Comparison of ENCODE assay signal across 33 cellular contexts in genomic region chr11:133425992-133426391, GRCh38.
"Had no signal": no experiment of that assay in that cellular context is flagged by ENCODE, and none has a peak within 500 bp of the region (broad histone marks: within the 10 kb centered on the region; RNA-seq: fewer than 3 reads in every experiment).

No MANE protein-coding gene starts in this region.

- H3K4me3 ChIP-seq: MG63 had no signal

- H3K36me3 ChIP-seq: MG63 had no signal

- DNase-seq: Karpas-422, Kasumi-1, MG63, MM.1S, NCI-H1048, NCI-H1092, NCI-H1092 treated with DMSO at 0.1 percent for 48 hours, NCI-H1105, NCI-H1105 treated with DMSO at 0.1 percent for 48 hours, NCI-H1417, NCI-H1417 treated with DMSO at 0.1 percent for 48 hours, NCI-H1436, NCI-H1436 treated with DMSO at 0.1 percent for 48 hours, NCI-H146, NCI-H1694, NCI-H1694 treated with DMSO at 0.1 percent for 48 hours, NCI-H187, NCI-H187 treated with DMSO at 0.1 percent for 48 hours, NCI-H1930, NCI-H2029, NCI-H2029 treated with DMSO at 0.1 percent for 48 hours, NCI-H2081, NCI-H2081 treated with DMSO at 0.1 percent for 48 hours, NCI-H2107, NCI-H2171, NCI-H2171 treated with DMSO at 0.1 percent for 48 hours, NCI-H2227 treated with DMSO at 0.1 percent for 48 hours, NCI-H226, NCI-H345, NCI-H446, NCI-H446 treated with DMSO at 0.1 percent for 48 hours, NCI-H510A had no signal

- H3K9me3 ChIP-seq: MG63 had no signal

- H3K27ac ChIP-seq: KMS-11 had no signal

- H3K9ac ChIP-seq: KMS-11 had no signal

- H3K4me2 ChIP-seq: KMS-11 had no signal
